18 cellular contexts compared by ENCODE assay signal in the genomic region with DNA sequence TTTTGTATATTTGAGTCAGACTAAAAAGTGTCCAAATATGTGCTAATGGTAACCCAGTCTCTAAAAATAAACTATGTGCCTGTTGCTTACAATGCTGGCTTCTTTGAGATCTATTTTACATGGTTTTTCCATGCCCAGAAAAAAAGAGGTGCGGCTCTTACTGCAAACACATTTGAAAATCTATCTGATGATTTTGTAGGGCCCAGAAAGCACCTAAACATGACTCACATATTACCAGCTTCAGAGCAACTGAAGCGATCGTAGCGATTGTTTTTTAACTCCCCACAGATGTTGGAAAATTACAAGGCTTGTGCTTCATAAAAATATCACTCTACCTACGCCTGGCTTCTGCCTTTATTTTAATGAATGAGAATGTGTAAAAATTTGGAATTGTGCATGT. TPM values are rescaled to one million over a fixed set of nuclear protein-coding genes. Genes with fewer than 3 reads are reported as not detected.
DNase-seq lines count a peak whose midpoint lies in the region; ATAC-seq and TF ChIP-seq lines count a peak whose summit lies in the region.
"Had no signal": no experiment of that assay in that cellular context is flagged by ENCODE, and none has a peak within 500 bp of the region (broad histone marks: within the 10 kb centered on the region; RNA-seq: fewer than 3 reads in every experiment).

No MANE protein-coding gene starts in this region.

- H4K8ac ChIP-seq in IMR-90 (ENCODE audit: low read depth in 2 of 2, low read length in 2 of 2) = no peak overlapping the region

- no peak overlapping the region for H3K27ac ChIP-seq in IMR-90 (ENCODE audit: insufficient read depth, low read length)
- H3K27ac ChIP-seq: spleen had no signal

- H3K27me3 Mint-ChIP-seq in MCF 10A (ENCODE audit: insufficient read depth, unreplicated experiment) = no peaks in the 10 kb centered on the region
- H3K27me3 Mint-ChIP-seq: type B pancreatic cell had no signal

- no peak overlapping the region for H2AFZ ChIP-seq in IMR-90 (replicated peaks; ENCODE audit: low read length, poor library complexity)

- no peak overlapping the region for H3K4me3 ChIP-seq in IMR-90 (ENCODE audit: insufficient read depth, low read depth, low read length)
- H3K4me3 ChIP-seq: spleen had no signal

- no peaks in the 10 kb centered on the region for H3K36me3 Mint-ChIP-seq in MCF 10A (ENCODE audit: insufficient read depth, unreplicated experiment)
- H3K36me3 Mint-ChIP-seq: type B pancreatic cell had no signal

- H3K36me3 ChIP-seq in IMR-90 (ENCODE audit: control insufficient read depth, insufficient read depth, low read length) = no peaks in the 10 kb centered on the region
- H3K36me3 ChIP-seq: spleen had no signal

- H3K79me1 ChIP-seq in IMR-90 (ENCODE audit: low read depth in 1 of 2, low read length in 2 of 2) = no peaks in the 10 kb centered on the region

- no peak overlapping the region for H3K9ac ChIP-seq in IMR-90 (ENCODE audit: low read depth, low read length)

- H3K27me3 ChIP-seq in IMR-90 (ENCODE audit: control insufficient read depth, insufficient read depth, low read length) = no peaks in the 10 kb centered on the region
- H3K27me3 ChIP-seq: spleen had no signal

- no peak overlapping the region; the same call in 1 of the 2 replicates for H2AK5ac ChIP-seq in IMR-90 (ENCODE audit: low read depth, low read length)

- no peaks in the 10 kb centered on the region for H3K9me3 ChIP-seq in IMR-90 (ENCODE audit: control insufficient read depth, insufficient read depth, low read length)
- H3K9me3 ChIP-seq: spleen had no signal

- no peak overlapping the region for H2BK15ac ChIP-seq in IMR-90 (ENCODE audit: low read depth, low read length)

- H4K5ac ChIP-seq in IMR-90 (ENCODE audit: low read depth, low read length) = no peak overlapping the region

- CTCF ChIA-PET in IMR-90 (lab: Yijun Ruan, JAX) (interaction anchor here (0.6 to 0.7 kb wide), 2 partner anchors 32 to 509 kb away, joined by 3 read pairs; no protein-coding TSS in a partner anchor), MCF 10A (lab: Yijun Ruan, JAX) (interaction anchor here (0.8 to 1.2 kb wide), 3 partner anchors 8 to 516 kb away, joined by 3 read pairs; no protein-coding TSS in a partner anchor)

- peaks cover 40% of the 10 kb centered on the region for H3K4me1 Mint-ChIP-seq in MCF 10A (ENCODE audit: insufficient read depth, unreplicated experiment)
- H3K4me1 Mint-ChIP-seq: nephron had no signal

- TF ChIP-seq CTCF in IMR-90 (conservative IDR thresholded peaks at IDR 0.05; ENCODE audit: low read depth, low read length) = no peak
- no peak for TF ChIP-seq CTCF in MCF 10A (IDR thresholded peaks at IDR 0.05; ENCODE audit: unreplicated experiment)
- TF ChIP-seq CTCF in GM13976 (IDR thresholded peaks at IDR 0.05; ENCODE audit: borderline replicate concordance, control extremely low read depth, extremely low read depth, insufficient read depth, missing control alignments) = no peak

- DNase-seq in ACHN (peak; percentile 25), IMR-90 (peak; percentile 76), MCF 10A (ENCODE audit: unreplicated experiment) (peak; percentile 63), iris pigment epithelial cell (ENCODE audit: low read depth) (peak; percentile 89), cerebellum (ENCODE audit: low spot score) (no peak), left ventricle myocardium superior (no peak), GM13976 (ENCODE audit: low spot score) (no peak)
- DNase-seq: activated T-cell treated with anti-CD3 and anti-CD28 coated beads, Interleukin-2, amount 50 U/mL, for 48 hours; anterior cingulate cortex; DND-41; islet precursor cell; NCI-H1092 treated with DMSO at 0.1 percent for 48 hours; NCI-H524 treated with DMSO at 0.1 percent for 48 hours; SIG-M5; spleen had no signal

- peak overlapping the region; percentile 40 for H3K4me3 Mint-ChIP-seq in MCF 10A (ENCODE audit: unreplicated experiment)
- H3K4me3 Mint-ChIP-seq: nephron, type B pancreatic cell had no signal

- TF ChIP-seq POLR2A in IMR-90 (IDR thresholded peaks at IDR 0.05; ENCODE audit: low read depth, low read length) = no peak

- no peak overlapping the region for H2BK5ac ChIP-seq in IMR-90 (ENCODE audit: low read depth, low read length, poor library complexity, severe bottlenecking)

- no peak overlapping the region; the same call in 1 of the 2 replicates for H3K4me2 ChIP-seq in IMR-90 (ENCODE audit: low read depth, low read length)

- H3K27ac Mint-ChIP-seq in MCF 10A (ENCODE audit: low read depth, unreplicated experiment) = peak overlapping the region; percentile 81
- H3K27ac Mint-ChIP-seq: nephron, type B pancreatic cell had no signal

- no peak overlapping the region for H3K4ac ChIP-seq in IMR-90 (ENCODE audit: low read depth, low read length)

- ATAC-seq in IMR-90 (ENCODE audit: low read depth) = no peak; the same call in 1 of the 2 replicates
- ATAC-seq in left ventricle myocardium superior = no peak
- no peak for ATAC-seq in HG03442 (IDR thresholded peaks at IDR 0.05; ENCODE audit: unreplicated experiment)

- dilution Hi-C loops in IMR-90 (cut with HindIII; ENCODE audit: low sequenced_read_pairs, unreplicated experiment) = no loop called here

- H3K56ac ChIP-seq in IMR-90 (ENCODE audit: extremely low read depth, insufficient read depth, low read length) = no peak overlapping the region

- TF ChIP-seq RAD21 in IMR-90 (IDR thresholded peaks at IDR 0.05; ENCODE audit: low read length) = no peak

- H3K9me1 ChIP-seq in IMR-90 (ENCODE audit: insufficient read depth, low read length) = peaks cover 6% of the 10 kb centered on the region; the same call in 1 of the 2 replicates

- in situ Hi-C loops in ACHN (cut with HindIII; ENCODE audit: low pct_ligation_motif_present, low pct_unique_long_range_greater_than_20kb, low sequenced_read_pairs) = no loop called here
- in situ Hi-C loops in IMR-90 (cut with MboI; ENCODE audit: low sequenced_read_pairs) = no loop called here
- in situ Hi-C loops in GM13976 (cut with MboI; ENCODE audit: low sequenced_read_pairs, unreplicated experiment) = no loop called here

- no peak overlapping the region; the same call in 1 of the 2 replicates for H3K18ac ChIP-seq in IMR-90 (ENCODE audit: low read depth, low read length)

- peak overlapping the region; percentile 14; the same call in 1 of the 2 replicates for H2BK120ac ChIP-seq in IMR-90 (ENCODE audit: low read depth, low read length)

- H4K91ac ChIP-seq in IMR-90 (ENCODE audit: insufficient read depth, low read depth, low read length) = no peak overlapping the region

- H3K14ac ChIP-seq in IMR-90 (replicated peaks; ENCODE audit: low read depth, low read length) = no peak overlapping the region

- no peak overlapping the region for H3K23ac ChIP-seq in IMR-90 (ENCODE audit: low read depth, low read length)

- peaks cover 12% of the 10 kb centered on the region for H3K4me1 ChIP-seq in IMR-90 (ENCODE audit: control insufficient read depth, insufficient read depth, low read length)
- H3K4me1 ChIP-seq: spleen had no signal

- no CpG with 5 or more reads among the region's 5 CpGs for WGBS in IMR-90 (ENCODE audit: extremely low coverage in 2 of 2, insufficient read length in 1 of 2), 2 experiments

- H2BK20ac ChIP-seq in IMR-90 (ENCODE audit: low read depth, low read length) = peak overlapping the region; percentile 35; the same call in 1 of the 2 replicates

- intact Hi-C loops in IMR-90 (cut with micrococcal nuclease) (loop anchor here (2.0 kb wide), 1 partner anchor 340 kb away; no protein-coding TSS in a partner anchor), MCF 10A (cut with micrococcal nuclease) (loop anchor here (10.0 kb wide), 1 partner anchor 98 kb away; no protein-coding TSS in a partner anchor), left ventricle myocardium superior (cut with micrococcal nuclease) (no loop called here)

- BruUV-seq in IMR-90 (replicated peaks; lab: Mats Ljungman, UMichigan) (no TSS peak), MCF 10A (replicated peaks; lab: Mats Ljungman, UMichigan) (no TSS peak)

- H2AK9ac ChIP-seq in IMR-90 (replicated peaks; ENCODE audit: low read depth, low read length, poor library complexity) = no peak overlapping the region

- H3K9me3 Mint-ChIP-seq in MCF 10A (ENCODE audit: unreplicated experiment) = no peaks in the 10 kb centered on the region
- H3K9me3 Mint-ChIP-seq: nephron, type B pancreatic cell had no signal

- POLR2A ChIA-PET in IMR-90 (lab: Charles Lee; ENCODE audit: unreplicated experiment) (no interaction called here), MCF 10A (lab: Yijun Ruan, JAX) (interaction anchor here (0.6 to 1.7 kb wide), 5 partner anchors 8 to 611 kb away, joined by 3 to 4 read pairs (median 4); no protein-coding TSS in a partner anchor)

- H4K20me1 ChIP-seq in IMR-90 (ENCODE audit: insufficient read depth, low read length) = no peaks in the 10 kb centered on the region

TF ChIP-seq in IMR-90, 13 proteins besides CTCF, POLR2A, EP300 and RAD21:
- TF ChIP-seq RCOR1 (IDR thresholded peaks at IDR 0.05; ENCODE audit: insufficient replicate concordance, low read length) = no peak
- TF ChIP-seq, protein P1, sequence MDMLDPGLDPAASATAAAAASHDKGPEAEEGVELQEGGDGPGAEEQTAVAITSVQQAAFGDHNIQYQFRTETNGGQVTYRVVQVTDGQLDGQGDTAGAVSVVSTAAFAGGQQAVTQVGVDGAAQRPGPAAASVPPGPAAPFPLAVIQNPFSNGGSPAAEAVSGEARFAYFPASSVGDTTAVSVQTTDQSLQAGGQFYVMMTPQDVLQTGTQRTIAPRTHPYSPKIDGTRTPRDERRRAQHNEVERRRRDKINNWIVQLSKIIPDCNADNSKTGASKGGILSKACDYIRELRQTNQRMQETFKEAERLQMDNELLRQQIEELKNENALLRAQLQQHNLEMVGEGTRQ (IDR thresholded peaks at IDR 0.05; ENCODE audit: low read depth, low read length) = no peak
- no peak for TF ChIP-seq RFX5 (IDR thresholded peaks at IDR 0.05; ENCODE audit: low read depth, low read length)
- no peak for TF ChIP-seq NFE2L2 (IDR thresholded peaks at IDR 0.05; ENCODE audit: low read depth, low read length)
- TF ChIP-seq MXI1 (IDR thresholded peaks at IDR 0.05; ENCODE audit: borderline replicate concordance, low read depth, low read length) = no peak
- TF ChIP-seq CEBPB (IDR thresholded peaks at IDR 0.05; ENCODE audit: low read depth, low read length) = no peak
- no peak for TF ChIP-seq CHD1 (IDR thresholded peaks at IDR 0.05; ENCODE audit: low read depth, low read length)
- TF ChIP-seq FOS (IDR thresholded peaks at IDR 0.05; ENCODE audit: low read depth, low read length) = no peak
- TF ChIP-seq MAZ (IDR thresholded peaks at IDR 0.05; ENCODE audit: borderline replicate concordance, low read depth, low read length) = no peak
- no peak for TF ChIP-seq BHLHE40 (IDR thresholded peaks at IDR 0.05; ENCODE audit: low read depth, low read length)
- no peak for TF ChIP-seq MAFK (IDR thresholded peaks at IDR 0.05; ENCODE audit: low read depth, low read length)
TF ChIP-seq in IMR-90: peak in this region for 0.

RNA-seq across cellular contexts. Expression of a gene that starts 53.5 kb away (rescaled TPM):
- total RNA-seq in IMR-90 (2012; rRNA removed) = not detected in 2 replicates
- polyA plus RNA-seq in IMR-90 (2012; rRNA removed) = not detected in 2 replicates
- not detected in 2 replicates for polyA plus RNA-seq in IMR-90 (2012; cell fraction: cytosol; rRNA removed)
- not detected in 2 replicates for polyA plus RNA-seq in IMR-90 (2012; cell fraction: nucleus; rRNA removed; ENCODE audit: low replicate concordance)
- total RNA-seq in MCF 10A (2022) = not detected in 2 replicates
- 0.73 TPM for total RNA-seq in cerebellum
- total RNA-seq in left ventricle myocardium superior = 0.12 TPM

Comparison
In these comparisons a context has a peak if more than half of its experiments do, and no peak if none do; other contexts are left out.
1. DNase-seq: peak in ACHN (single experiment), IMR-90 (single experiment), MCF 10A (single experiment) and iris pigment epithelial cell (single experiment); none in cerebellum (single experiment), left ventricle myocardium superior (single experiment) and GM13976 (single experiment).